Comparison of ENCODE assay signal across 8 cellular contexts in the genomic region with DNA sequence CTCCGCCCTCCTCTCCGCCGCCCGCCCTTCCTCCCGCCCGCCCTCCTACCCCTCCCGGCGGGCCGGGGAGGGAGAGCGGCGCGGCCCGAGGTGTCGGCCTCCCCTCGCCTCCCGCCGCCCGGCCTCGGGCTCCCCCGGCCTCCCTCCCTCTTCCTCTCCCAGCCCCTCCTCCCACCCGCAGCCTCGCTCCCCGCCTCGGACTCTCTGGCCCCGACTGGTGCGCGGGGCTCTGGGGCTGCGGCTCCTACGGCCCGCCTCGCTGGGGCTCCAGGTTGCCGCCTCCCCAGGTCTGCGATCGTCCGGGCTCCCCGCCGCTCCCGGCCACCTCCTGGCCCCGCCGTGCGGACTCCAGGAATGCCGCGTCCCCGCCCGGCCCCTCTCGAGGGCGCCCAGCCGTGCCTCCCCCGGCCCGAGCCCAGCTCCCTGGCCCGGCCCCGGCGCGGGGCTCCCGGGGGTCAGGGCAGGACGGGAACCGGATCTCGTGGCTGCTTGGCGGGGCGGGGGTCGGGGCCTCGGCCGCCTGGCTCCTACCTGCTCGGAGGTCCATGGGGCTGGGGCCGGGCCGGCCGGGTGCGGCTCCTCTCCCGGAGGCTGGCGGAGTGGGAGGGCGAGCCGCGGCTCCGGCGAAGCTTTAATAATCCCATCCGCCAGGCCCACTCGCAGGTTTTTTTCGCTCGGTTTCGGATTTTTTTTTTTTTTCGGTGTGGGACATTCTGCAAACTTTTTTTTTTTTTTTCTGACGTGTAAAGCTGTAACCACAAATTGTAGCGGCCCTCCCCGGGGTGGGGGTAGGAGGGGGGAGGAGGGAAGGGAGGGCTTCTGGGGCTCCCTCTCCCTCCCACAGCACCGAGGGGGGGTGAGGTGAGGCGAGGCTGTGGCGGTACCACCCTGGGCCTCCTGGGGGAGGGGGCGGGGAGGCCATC. TPM values are rescaled to one million over a fixed set of nuclear protein-coding genes. Genes with fewer than 3 reads are reported as not detected.
A peak's percentile ranks its signal among the peaks of the same experiment; 100 is the strongest.
DNase-seq lines count a peak whose midpoint lies in the region; FAIRE-seq and TF ChIP-seq lines count a peak whose summit lies in the region.

Gene CLCF1 (minus strand): TSS at position 606 of the 923 bp plus-strand sequence. CDS start 59 bp downstream, at position 547.

- H3K4me3 ChIP-seq in NB4 (ENCODE audit: low read depth, low read length) (peak within 1 kb of the TSS; percentile 64), mesodermal cell (ENCODE audit: extremely low read depth, insufficient read depth, low read length, poor library complexity, severe bottlenecking) (peak within 1 kb of the TSS; percentile 79)
- peak within 1 kb of the TSS; percentile 76 for H3K4me3 ChIP-seq in effector memory CD4-positive, alpha-beta T cell (ENCODE audit: insufficient read depth, low read depth, low read length, poor library complexity, severe bottlenecking)

- no peak for DNase-seq in GM12891 (ENCODE audit: insufficient read length, low spot score)
- DNase-seq in NB4 (ENCODE audit: low read depth): peak; percentile 91
- peak; percentile 31 to 49 for DNase-seq in activated CD4-positive, alpha-beta T cell treated with anti-CD3 and anti-CD28 coated beads, Interleukin-2, amount 50 U/mL, for 48 hours
- peak; percentile 81 to 85 (median 84) for DNase-seq in effector memory CD4-positive, alpha-beta T cell
- peak; percentile 72 for DNase-seq in stimulated activated naive CD4-positive, alpha-beta T cell treated with Interleukin-2 at 50 U/mL for 16 hours (lab: John Stamatoyannopoulos, UW)
- DNase-seq in NCI-H2171 treated with DMSO at 0.1 percent for 48 hours (lab: John Stamatoyannopoulos, UW): no peak
- no peak for DNase-seq in NCI-H1048 (lab: John Stamatoyannopoulos, UW)

- H3K9me3 ChIP-seq in effector memory CD4-positive, alpha-beta T cell (ENCODE audit: control insufficient read depth, low read length): no peaks in the 10 kb centered on the region
- H3K9me3 ChIP-seq in mesodermal cell (ENCODE audit: control insufficient read depth, low read length): no peaks in the 10 kb centered on the region

- TF ChIP-seq POLR2A in GM12891 (IDR thresholded peaks at IDR 0.05; ENCODE audit: low read depth, low read length) (no peak), NB4 (IDR thresholded peaks at IDR 0.05; ENCODE audit: extremely low read depth, insufficient read length) (peak; percentile 33)

- peak within 1 kb of the TSS; percentile 82 for H3K27ac ChIP-seq in effector memory CD4-positive, alpha-beta T cell (ENCODE audit: insufficient read depth, low read length, poor library complexity, severe bottlenecking)
- H3K27ac ChIP-seq in mesodermal cell (ENCODE audit: low read depth, low read length, severe bottlenecking): peak within 1 kb of the TSS; percentile 77

- WGBS in mesodermal cell (ENCODE audit: insufficient coverage in 2 of 2), 2 experiments: 0% methylated on average over 46 to 59 of the region's 88 CpGs

- no peak for TF ChIP-seq CTCF in NB4 (IDR thresholded peaks at IDR 0.05; ENCODE audit: low read depth, low read length)

- peaks cover 57% of the 10 kb centered on the region for H3K4me1 ChIP-seq in effector memory CD4-positive, alpha-beta T cell (ENCODE audit: control insufficient read depth, insufficient read depth, low read length, poor library complexity, severe bottlenecking)
- H3K4me1 ChIP-seq in mesodermal cell (ENCODE audit: control insufficient read depth, insufficient read depth, low read length, poor library complexity, severe bottlenecking): peaks cover 47% of the 10 kb centered on the region

- peak; percentile 28 for FAIRE-seq in GM12891 (lab: Jason Lieb, UNC)

- no peaks in the 10 kb centered on the region for H3K36me3 ChIP-seq in effector memory CD4-positive, alpha-beta T cell (ENCODE audit: control insufficient read depth, insufficient read depth, low read length)
- H3K36me3 ChIP-seq in mesodermal cell (ENCODE audit: control insufficient read depth, insufficient read depth, low read length): no peaks in the 10 kb centered on the region

- H3K27me3 ChIP-seq in effector memory CD4-positive, alpha-beta T cell (replicated peaks; ENCODE audit: control insufficient read depth, insufficient read depth, low read length, poor library complexity, severe bottlenecking): no peaks in the 10 kb centered on the region

TF ChIP-seq in GM12891, 5 proteins besides CTCF, POLR2A, EP300 and RAD21:
- no peak for TF ChIP-seq POLR2AphosphoS5 (IDR thresholded peaks at IDR 0.05; ENCODE audit: low read depth, low read length)
- TF ChIP-seq POU2F2 (IDR thresholded peaks at IDR 0.05; ENCODE audit: low read depth, low read length): no peak
- TF ChIP-seq PAX5 (IDR thresholded peaks at IDR 0.05; ENCODE audit: insufficient read depth, low read length, severe bottlenecking): no peak
- TF ChIP-seq SPI1 (IDR thresholded peaks at IDR 0.05; ENCODE audit: low read depth, low read length): no peak
- no peak for TF ChIP-seq TAF1 (IDR thresholded peaks at IDR 0.05; ENCODE audit: low read depth, low read length)

RNA-seq across cellular contexts. Expression of gene CLCF1, which starts in this region (rescaled TPM):
- polyA plus RNA-seq in GM12891 (2012; ENCODE audit: low read depth, missing spikeins): 0.85 TPM
- 5.1 TPM for polyA plus RNA-seq in mesodermal cell (2013, experiment 1 of 2)
- polyA plus RNA-seq in mesodermal cell (2013, experiment 2 of 2): 4.8 TPM

Comparison
In these comparisons a context has a peak if more than half of its experiments do, and no peak if none do; other contexts are left out.
1. DNase-seq: peak in NB4 (single experiment), activated CD4-positive, alpha-beta T cell treated with anti-CD3 and anti-CD28 coated beads, Interleukin-2, amount 50 U/mL, for 48 hours (2 of 2), effector memory CD4-positive, alpha-beta T cell (3 of 3) and stimulated activated naive CD4-positive, alpha-beta T cell treated with Interleukin-2 at 50 U/mL for 16 hours (single experiment); none in GM12891 (single experiment), NCI-H2171 treated with DMSO at 0.1 percent for 48 hours (single experiment) and NCI-H1048 (single experiment).
2. Peak in every context shown above with its lines, with median percentiles within 50 percentile points of each other: H3K4me3 ChIP-seq.